In genomic region chr18:56168049-56168781, GRCh38 we compare ENCODE assay signal across 11 cellular contexts.
DNase-seq lines count a peak whose midpoint lies in the region; ATAC-seq and TF ChIP-seq lines count a peak whose summit lies in the region.
"Had no signal": no experiment of that assay in that cellular context is flagged by ENCODE, and none has a peak within 500 bp of the region (broad histone marks: within the 10 kb centered on the region; RNA-seq: fewer than 3 reads in every experiment).

No MANE protein-coding gene starts in this region.

- CTCF ChIA-PET in BJ (lab: Yijun Ruan, JAX): interaction anchor here (0.9 to 1.5 kb wide), 2 partner anchors 7 to 71 kb away, joined by 3 read pairs; no protein-coding TSS in a partner anchor

- TF ChIP-seq EP300 in ovary (IDR thresholded peaks at IDR 0.05): no peak

- no peak overlapping the region for H3K4me3 Mint-ChIP-seq in stimulated activated memory B cell treated with anti-CD40 and anti-IgM and Interleukin-4, amounts not matched to agents 10 μg/mL and 1 μg/mL and 100 μg/mL, for 72 hours
- H3K4me3 Mint-ChIP-seq: activated CD4-positive, alpha-beta T cell treated with anti-CD3 and anti-CD28 coated beads, Interleukin-2, amount 10 ng/mL, durations not matched to agents 24 days and 14 days; nephron progenitor cell had no signal

- H3K9me3 ChIP-seq in RWPE2 (ENCODE audit: severe bottlenecking) (no peaks in the 10 kb centered on the region), ovary (no peaks in the 10 kb centered on the region)

- WGBS in ovary, 3 donors: 4 to 7% (median 6%) methylated on average over 5 of the region's 5 CpGs

- intact Hi-C loops in ovary (cut with DNase I): no loop called here

- H3K9me3 Mint-ChIP-seq in stimulated activated memory B cell treated with anti-CD40 and anti-IgM and Interleukin-4, amounts not matched to agents 10 μg/mL and 1 μg/mL and 100 μg/mL, for 72 hours: peaks cover 6% of the 10 kb centered on the region

- H3K4me3 ChIP-seq in BJ (ENCODE audit: low read depth, low read length) (no peak overlapping the region), RWPE2 (ENCODE audit: severe bottlenecking) (no peak overlapping the region), foreskin fibroblast (ENCODE audit: low read depth in 1 of 2, low read length in 2 of 2) (no peak overlapping the region), ovary (no peak overlapping the region)

- H3K36me3 ChIP-seq in BJ (ENCODE audit: control insufficient read depth, insufficient read depth, low read length) (no peaks in the 10 kb centered on the region), RWPE2 (ENCODE audit: low read depth) (no peaks in the 10 kb centered on the region), ovary (no peaks in the 10 kb centered on the region)

- H3K36me3 Mint-ChIP-seq in stimulated activated memory B cell treated with anti-CD40 and anti-IgM and Interleukin-4, amounts not matched to agents 10 μg/mL and 1 μg/mL and 100 μg/mL, for 72 hours: no peaks in the 10 kb centered on the region

- ATAC-seq in RWPE2 (ENCODE audit: low read depth) (peak; percentile 90), HG03280 (IDR thresholded peaks at IDR 0.05; ENCODE audit: unreplicated experiment) (no peak)
- no peak for ATAC-seq in stimulated activated memory B cell treated with anti-CD40 and anti-IgM and Interleukin-4, amounts not matched to agents 10 μg/mL and 1 μg/mL and 100 μg/mL, for 72 hours

- no peak overlapping the region for H3K27ac Mint-ChIP-seq in stimulated activated memory B cell treated with anti-CD40 and anti-IgM and Interleukin-4, amounts not matched to agents 10 μg/mL and 1 μg/mL and 100 μg/mL, for 72 hours
- H3K27ac Mint-ChIP-seq: activated CD4-positive, alpha-beta T cell treated with anti-CD3 and anti-CD28 coated beads, Interleukin-2, amount 10 ng/mL, durations not matched to agents 24 days and 14 days had no signal

- no peaks in the 10 kb centered on the region for H3K27me3 ChIP-seq in BJ (ENCODE audit: control insufficient read depth, insufficient read depth, low read length)
- no peaks in the 10 kb centered on the region for H3K27me3 ChIP-seq in RWPE2 (ENCODE audit: insufficient read depth, poor library complexity, severe bottlenecking)
- no peaks in the 10 kb centered on the region for H3K27me3 ChIP-seq in ovary

- TF ChIP-seq CTCF in BJ (IDR thresholded peaks at IDR 0.05; ENCODE audit: insufficient read depth, low read depth, low read length) (no peak), RWPE2 (IDR thresholded peaks at IDR 0.05; ENCODE audit: poor library complexity, severe bottlenecking) (no peak), foreskin fibroblast (IDR thresholded peaks at IDR 0.05; ENCODE audit: low read depth, low read length) (no peak), ovary (IDR thresholded peaks at IDR 0.05) (no peak)

- POLR2A ChIA-PET in BJ (lab: Charles Lee): no interaction called here

- no peaks in the 10 kb centered on the region for H3K27me3 Mint-ChIP-seq in stimulated activated memory B cell treated with anti-CD40 and anti-IgM and Interleukin-4, amounts not matched to agents 10 μg/mL and 1 μg/mL and 100 μg/mL, for 72 hours
- H3K27me3 Mint-ChIP-seq: activated CD4-positive, alpha-beta T cell treated with anti-CD3 and anti-CD28 coated beads, Interleukin-2, amount 10 ng/mL, durations not matched to agents 24 days and 14 days had no signal

- TF ChIP-seq POLR2A in ovary (IDR thresholded peaks at IDR 0.05): no peak

- no peaks in the 10 kb centered on the region for H3K4me1 Mint-ChIP-seq in stimulated activated memory B cell treated with anti-CD40 and anti-IgM and Interleukin-4, amounts not matched to agents 10 μg/mL and 1 μg/mL and 100 μg/mL, for 72 hours
- H3K4me1 Mint-ChIP-seq: activated CD4-positive, alpha-beta T cell treated with anti-CD3 and anti-CD28 coated beads, Interleukin-2, amount 10 ng/mL, durations not matched to agents 24 days and 14 days had no signal

- H3K4me1 ChIP-seq in RWPE2 (ENCODE audit: insufficient read depth, poor library complexity, severe bottlenecking) (peaks cover 13% of the 10 kb centered on the region), ovary (ENCODE audit: insufficient read depth) (peaks cover 7% of the 10 kb centered on the region)

- H3K27ac ChIP-seq in RWPE2 (ENCODE audit: poor library complexity, severe bottlenecking) (peak overlapping the region; percentile 56), ovary (peak overlapping the region; percentile 4 to 63)

- DNase-seq in BJ (ENCODE audit: low read depth) (peak; percentile 64), RWPE2 (ENCODE audit: low spot score) (no peak), foreskin fibroblast (peak; percentile 33 to 70), ovary (peak; percentile 55 to 83 (median 78)), NCI-H146 treated with DMSO at 0.1 percent for 48 hours (lab: John Stamatoyannopoulos, UW; ENCODE audit: unreplicated experiment) (no peak), foreskin melanocyte (no peak)
- DNase-seq: activated CD4-positive, alpha-beta T cell treated with anti-CD3 and anti-CD28 coated beads, Interleukin-2, amount 10 ng/mL, durations not matched to agents 24 days and 14 days; DMS 273 treated with DMSO at 0.1 percent for 48 hours; nephron progenitor cell had no signal

Comparison
In these comparisons a context has a peak if more than half of its experiments do, and no peak if none do; other contexts are left out.
1. DNase-seq: peak in BJ (single experiment), foreskin fibroblast (2 of 2) and ovary (5 of 5); none in RWPE2 (single experiment), NCI-H146 treated with DMSO at 0.1 percent for 48 hours (single experiment) and foreskin melanocyte (single experiment).